3 cellular contexts compared by ENCODE assay signal in the genomic region with DNA sequence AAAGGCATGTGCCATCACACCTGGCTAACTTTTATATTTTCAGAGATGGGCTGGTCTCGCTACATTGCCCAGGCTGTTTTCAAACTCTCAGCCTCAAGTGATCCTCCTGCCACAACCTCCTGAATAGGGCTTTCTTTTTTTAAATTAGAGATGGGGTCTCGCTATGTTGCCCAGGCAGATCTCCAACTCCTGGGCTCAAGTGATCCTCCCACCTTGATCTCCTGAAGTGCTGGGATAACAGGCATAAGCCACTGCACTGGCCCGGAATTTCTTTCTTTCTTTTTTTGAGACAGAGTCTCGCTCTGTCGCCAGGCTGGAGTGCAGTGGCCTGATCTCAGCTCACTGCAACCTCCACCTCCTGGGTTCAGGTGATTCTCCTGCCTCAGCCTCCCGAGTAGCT. TPM values are rescaled to one million over a fixed set of nuclear protein-coding genes. Genes with fewer than 3 reads are reported as not detected.
"Had no signal": no experiment of that assay in that cellular context is flagged by ENCODE, and none has a peak within 500 bp of the region (broad histone marks: within the 10 kb centered on the region; RNA-seq: fewer than 3 reads in every experiment).

No MANE protein-coding gene starts in this region.

RNA-seq across cellular contexts. Expression of a gene that starts 58.9 kb away (rescaled TPM):
- total RNA-seq: esophagus muscularis mucosa, left ventricle myocardium superior, SJSA1 had no signal
